Comparison of ENCODE assay signal across 1 cellular context in genomic region chr17:2068589-2069051, GRCh38.
TF ChIP-seq lines count a peak whose summit lies in the region.

No MANE protein-coding gene starts in this region.

TF ChIP-seq in IMR-90, 13 proteins besides CTCF, POLR2A, EP300 and RAD21 (continued from another document):
- TF ChIP-seq USF2 (IDR thresholded peaks at IDR 0.05; ENCODE audit: low read depth, low read length): no peak
- peak; percentile 68 for TF ChIP-seq BHLHE40 (IDR thresholded peaks at IDR 0.05; ENCODE audit: low read depth, low read length)
- peak; percentile 21; the same call in 1 of the 2 replicates for TF ChIP-seq MAFK (IDR thresholded peaks at IDR 0.05; ENCODE audit: low read depth, low read length)
- peak; percentile 78; the same call in 1 of the 2 replicates for TF ChIP-seq CHD1 (IDR thresholded peaks at IDR 0.05; ENCODE audit: low read depth, low read length)
- peak; percentile 47 for TF ChIP-seq FOS (IDR thresholded peaks at IDR 0.05; ENCODE audit: low read depth, low read length)
- TF ChIP-seq RCOR1 (IDR thresholded peaks at IDR 0.05; ENCODE audit: insufficient replicate concordance, low read length): no peak
